22 cellular contexts compared by ENCODE assay signal in genomic region chr7:70586822-70587221, GRCh38.
"Had no signal": no experiment of that assay in that cellular context is flagged by ENCODE, and none has a peak within 500 bp of the region (broad histone marks: within the 10 kb centered on the region; RNA-seq: fewer than 3 reads in every experiment).

No MANE protein-coding gene starts in this region.

- DNase-seq: activated CD4-positive, alpha-beta T cell treated with anti-CD3 and anti-CD28 coated beads, Interleukin-2, amount 10 ng/mL, durations not matched to agents 24 days and 14 days; activated CD8-positive, alpha-beta T cell treated with anti-CD3 and anti-CD28 coated beads for 36 hours; activated naive CD4-positive, alpha-beta T cell treated with anti-CD3 and anti-CD28 coated beads for 36 hours; activated T-cell treated with anti-CD3 and anti-CD28 coated beads, Interleukin-2, amount 50 U/mL, for 1 hour; anterior cingulate cortex; cortex of kidney; effector CD4-positive, alpha-beta T cell; immature natural killer cell; kidney glomerular epithelial cell; left ventricle myocardium inferior; mammary epithelial cell; ovary; psoas muscle; right cardiac atrium; stimulated activated naive CD8-positive, alpha-beta T cell treated with anti-CD3 and anti-CD28 coated beads, Interleukin-15, Interleukin-2, amounts not matched to agents 100 U/mL and 50 U/mL, for 24 hours; substantia nigra had no signal

- H3K36me3 ChIP-seq: breast epithelium, left ventricle myocardium inferior, ovary, tibial nerve, vagina had no signal

- ATAC-seq: activated CD8-positive, alpha-beta T cell treated with anti-CD3 and anti-CD28 coated beads for 36 hours; esophagus mucosa; psoas muscle; right cardiac atrium; stimulated activated naive CD8-positive, alpha-beta T cell treated with anti-CD3 and anti-CD28 coated beads, Interleukin-15, Interleukin-2, amounts not matched to agents 100 U/mL and 50 U/mL, for 24 hours; WTC11 had no signal

- H3K9me3 ChIP-seq: breast epithelium, left ventricle myocardium inferior, ovary, psoas muscle, tibial nerve, vagina had no signal

- H3K27ac ChIP-seq: breast epithelium, left ventricle myocardium inferior, ovary, psoas muscle, skin epidermis, tibial nerve, vagina had no signal

- H3K4me1 ChIP-seq: left ventricle myocardium inferior, vagina had no signal

- H3K4me3 ChIP-seq: breast epithelium, left ventricle myocardium inferior, ovary, psoas muscle, skin epidermis, tibial nerve, vagina had no signal

- H3K27me3 ChIP-seq: breast epithelium, ovary, tibial nerve, vagina had no signal
